ENCODE assay signal across 1 cellular context in genomic region chr1:8625981-8626898, GRCh38.
TF ChIP-seq lines count a peak whose summit lies in the region.

No MANE protein-coding gene starts in this region.

TF ChIP-seq in liver, 16 proteins besides CTCF, POLR2A, EP300 and RAD21 (continued from another document):
- TF ChIP-seq NR2F2 (IDR thresholded peaks at IDR 0.05) (no peak), ATF3 (IDR thresholded peaks at IDR 0.05) (peak; percentile 10), HNF4A (conservative IDR thresholded peaks at IDR 0.05) (peak; percentile 66 to 78), HNF4G (IDR thresholded peaks at IDR 0.05) (no peak), SP1 (IDR thresholded peaks at IDR 0.05) (peak; percentile 75), EGR1 (IDR thresholded peaks at IDR 0.05; ENCODE audit: low read depth in 2 of 2) (no peak), JUND (IDR thresholded peaks at IDR 0.05) (peak; percentile 34 to 53)
